Comparison of ENCODE assay signal across 24 cellular contexts in the genomic region with DNA sequence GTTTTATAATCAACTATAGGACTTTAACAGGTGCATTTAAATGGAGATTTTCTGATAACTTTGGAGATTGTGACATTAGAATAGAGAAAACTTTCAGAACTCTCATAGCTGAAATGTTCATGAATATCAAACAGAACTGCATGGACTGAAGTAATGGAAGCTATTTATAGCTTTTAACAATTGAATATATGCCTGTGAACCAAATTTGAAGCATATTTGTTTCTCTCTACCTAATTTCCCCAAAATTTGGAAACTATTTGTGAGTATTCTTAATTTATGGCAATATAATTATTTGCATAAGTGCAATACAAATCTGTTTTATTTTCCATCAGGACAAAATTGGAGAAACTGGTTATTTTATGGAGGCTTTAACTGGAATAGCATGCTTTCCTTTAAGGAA.
"Had no signal": no experiment of that assay in that cellular context is flagged by ENCODE, and none has a peak within 500 bp of the region (broad histone marks: within the 10 kb centered on the region; RNA-seq: fewer than 3 reads in every experiment).

No MANE protein-coding gene starts in this region.

- H3K27me3 ChIP-seq: foreskin keratinocyte, gastroesophageal sphincter, heart left ventricle, right lobe of liver, tibial nerve, upper lobe of left lung had no signal

- H3K9ac ChIP-seq: parathyroid adenoma had no signal

- H3K4me1 ChIP-seq: heart left ventricle, lower lobe of right lung, parathyroid adenoma, right lobe of liver, tibial nerve, upper lobe of left lung had no signal

- H3K36me3 ChIP-seq: gastroesophageal sphincter, heart left ventricle, lower lobe of right lung, right lobe of liver, thoracic aorta, tibial nerve, upper lobe of left lung had no signal

- H3K27ac ChIP-seq: dorsolateral prefrontal cortex, epithelial cell of prostate, foreskin keratinocyte, gastroesophageal sphincter, heart left ventricle, lower lobe of right lung, parathyroid adenoma, right lobe of liver, thoracic aorta, tibial nerve, upper lobe of left lung had no signal

- H3K79me2 ChIP-seq: parathyroid adenoma had no signal

- H3K4me3 Mint-ChIP-seq: immature natural killer cell; natural killer cell treated with Interleukin-12 subunit alpha and Interleukin-12 subunit beta and Interleukin-15 and Interleukin-18, amount 100 ng/mL, for 72 hours; neural crest cell; stimulated activated naive B cell treated with anti-CD40 and anti-IgM and Interleukin-4, amounts not matched to agents 10 μg/mL and 1 μg/mL and 100 μg/mL, for 72 hours; stimulated activated naive CD8-positive, alpha-beta T cell treated with anti-CD3 and anti-CD28 coated beads, Interleukin-15, Interleukin-2, amounts not matched to agents 100 ng/mL and 50 ng/mL, for 24 hours had no signal

- H3K9me3 ChIP-seq: lower lobe of right lung, right lobe of liver had no signal

- H3K36me3 Mint-ChIP-seq: immature natural killer cell; natural killer cell treated with Interleukin-12 subunit alpha and Interleukin-12 subunit beta and Interleukin-15 and Interleukin-18, amount 100 ng/mL, for 72 hours; stimulated activated naive B cell treated with anti-CD40 and anti-IgM and Interleukin-4, amounts not matched to agents 10 μg/mL and 1 μg/mL and 100 μg/mL, for 72 hours had no signal

- H3K27me3 Mint-ChIP-seq: progenitor cell of endocrine pancreas; stimulated activated naive B cell treated with anti-CD40 and anti-IgM and Interleukin-4, amounts not matched to agents 10 μg/mL and 1 μg/mL and 100 μg/mL, for 72 hours had no signal

- H3K4me1 Mint-ChIP-seq: immature natural killer cell; neural crest cell; stimulated activated naive B cell treated with anti-CD40 and anti-IgM and Interleukin-4, amounts not matched to agents 10 μg/mL and 1 μg/mL and 100 μg/mL, for 72 hours had no signal

- ATAC-seq: esophagus mucosa; foreskin keratinocyte; gastroesophageal sphincter; heart left ventricle; left ventricle myocardium superior; lower lobe of right lung; natural killer cell treated with Interleukin-12 subunit alpha and Interleukin-12 subunit beta and Interleukin-15 and Interleukin-18, amount 100 ng/mL, for 72 hours; right lobe of liver; stimulated activated naive B cell treated with anti-CD40 and anti-IgM and Interleukin-4, amounts not matched to agents 10 μg/mL and 1 μg/mL and 100 μg/mL, for 72 hours had no signal

- H3K27ac Mint-ChIP-seq: immature natural killer cell; natural killer cell treated with Interleukin-12 subunit alpha and Interleukin-12 subunit beta and Interleukin-15 and Interleukin-18, amount 100 ng/mL, for 72 hours; progenitor cell of endocrine pancreas; stimulated activated naive B cell treated with anti-CD40 and anti-IgM and Interleukin-4, amounts not matched to agents 10 μg/mL and 1 μg/mL and 100 μg/mL, for 72 hours; stimulated activated naive CD8-positive, alpha-beta T cell treated with anti-CD3 and anti-CD28 coated beads, Interleukin-15, Interleukin-2, amounts not matched to agents 100 ng/mL and 50 ng/mL, for 24 hours had no signal

- H3K4me3 ChIP-seq: dorsolateral prefrontal cortex, gastroesophageal sphincter, heart left ventricle, lower lobe of right lung, right lobe of liver, thoracic aorta, tibial nerve, upper lobe of left lung had no signal

- DNase-seq: dorsolateral prefrontal cortex; effector CD4-positive, alpha-beta T cell; foreskin keratinocyte; heart left ventricle; hippocampal formation; immature natural killer cell; left ventricle myocardium superior; lower lobe of right lung; right lobe of liver; small intestine; stimulated activated CD4-positive, alpha-beta T cell treated with anti-CD3 and anti-CD28 coated beads, Interleukin-15, amount 100 ng/mL, for 24 hours; stimulated activated CD4-positive, alpha-beta T cell treated with anti-CD3 and anti-CD28 coated beads, Interleukin-2, amount 100 ng/mL, for 48 hours; stimulated activated naive B cell treated with anti-CD40 and anti-IgM and Interleukin-4, amounts not matched to agents 10 μg/mL and 1 μg/mL and 100 μg/mL, for 72 hours; upper lobe of left lung had no signal
